Comparison of ENCODE assay signal across 22 cellular contexts in genomic region chr4:16884673-16885460, GRCh38. TPM values are rescaled to one million over a fixed set of nuclear protein-coding genes. Genes with fewer than 3 reads are reported as not detected.
DNase-seq lines count a peak whose midpoint lies in the region; TF ChIP-seq lines count a peak whose summit lies in the region.
"Had no signal": no experiment of that assay in that cellular context is flagged by ENCODE, and none has a peak within 500 bp of the region (broad histone marks: within the 10 kb centered on the region; RNA-seq: fewer than 3 reads in every experiment).

No MANE protein-coding gene starts in this region.

- H3K4me1 ChIP-seq in PC-9 (replicated peaks; ENCODE audit: insufficient read depth): no peaks in the 10 kb centered on the region
- H3K4me1 ChIP-seq in smooth muscle cell (ENCODE audit: low read depth): no peaks in the 10 kb centered on the region
- H3K4me1 ChIP-seq: Peyer's patch, tibial nerve had no signal

- H3K9me3 ChIP-seq in PC-9 (ENCODE audit: insufficient read depth, low read depth) (no peaks in the 10 kb centered on the region), smooth muscle cell (replicated peaks; ENCODE audit: low read depth) (no peaks in the 10 kb centered on the region)
- H3K9me3 ChIP-seq: Peyer's patch, tibial nerve had no signal

- no peak overlapping the region for H3K4me3 ChIP-seq in PC-9
- H3K4me3 ChIP-seq in epithelial cell of proximal tubule (ENCODE audit: low read depth, low read length): no peak overlapping the region
- no peak overlapping the region for H3K4me3 ChIP-seq in smooth muscle cell
- H3K4me3 ChIP-seq: Peyer's patch, tibial nerve had no signal

- in situ Hi-C loops in KBM-7 (cut with MboI; ENCODE audit: low pct_unique_long_range_greater_than_20kb, low sequenced_read_pairs): no loop called here

- intact Hi-C loops in PC-9 (cut with micrococcal nuclease; ENCODE audit: unreplicated experiment): no loop called here

- POLR2A ChIA-PET in PC-9 (lab: Charles Lee; ENCODE audit: unreplicated experiment): no interaction called here

- no peak overlapping the region for H3K27ac ChIP-seq in PC-9
- no peak overlapping the region for H3K27ac ChIP-seq in smooth muscle cell (ENCODE audit: low read depth)
- H3K27ac ChIP-seq: HL-60, Peyer's patch, tibial nerve had no signal

- 94% methylated on average over 8 of the region's 8 CpGs for WGBS in smooth muscle cell (ENCODE audit: low lambda C conversion rate)

- H3K9me2 ChIP-seq in PC-9 (ENCODE audit: insufficient read depth): no peaks in the 10 kb centered on the region

- BruUV-seq in PC-9 (replicated peaks; lab: Mats Ljungman, UMichigan): no TSS peak

- H3K9ac ChIP-seq in smooth muscle cell (ENCODE audit: low read depth): no peak overlapping the region

- H3K36me3 ChIP-seq in PC-9 (ENCODE audit: low read depth) (no peaks in the 10 kb centered on the region), smooth muscle cell (ENCODE audit: low read depth) (no peaks in the 10 kb centered on the region)
- H3K36me3 ChIP-seq: Peyer's patch, tibial nerve had no signal

- H3K4me2 ChIP-seq in PC-9 (no peak overlapping the region), smooth muscle cell (no peak overlapping the region)

- peak; percentile 9 for DNase-seq in NK-92 treated with Interleukin-12 subunit alpha and Interleukin-12 subunit beta, amount 100 ng/mL, for 24 hours (lab: John Stamatoyannopoulos, UW)
- no peak for DNase-seq in NK-92 (lab: John Stamatoyannopoulos, UW; ENCODE audit: unreplicated experiment)
- no peak for DNase-seq in PC-9
- DNase-seq in epithelial cell of proximal tubule (ENCODE audit: low read depth): no peak
- DNase-seq in smooth muscle cell (lab: John Stamatoyannopoulos, UW; ENCODE audit: unreplicated experiment): no peak
- no peak for DNase-seq in NCI-H1436 treated with DMSO at 0.1 percent for 48 hours (lab: John Stamatoyannopoulos, UW)
- DNase-seq in KBM-7: no peak
- DNase-seq in GDM1 (lab: John Stamatoyannopoulos, UW): no peak
- DNase-seq: ACHN; activated CD4-positive, alpha-beta T cell treated with anti-CD3 and anti-CD28 coated beads for 4 hours; activated CD8-positive, alpha-beta memory T cell treated with anti-CD3 and anti-CD28 coated beads, Interleukin-2, amount 50 U/mL, for 4 hours; activated gamma-delta T cell; cerebellar nuclear complex; effector memory CD4-positive, alpha-beta T cell; EL; H7; KG1; left cardiac atrium; NCI-H1105; Peyer's patch had no signal

- H4K20me1 ChIP-seq in PC-9 (ENCODE audit: insufficient read depth) (no peaks in the 10 kb centered on the region), smooth muscle cell (ENCODE audit: low read depth) (no peaks in the 10 kb centered on the region)

- H3K79me2 ChIP-seq in PC-9 (ENCODE audit: low read depth) (no peaks in the 10 kb centered on the region), smooth muscle cell (ENCODE audit: low read depth) (peaks cover 3% of the 10 kb centered on the region)

- H3K27me3 ChIP-seq in PC-9 (ENCODE audit: insufficient read depth, low read depth) (no peaks in the 10 kb centered on the region), smooth muscle cell (ENCODE audit: low read depth) (no peaks in the 10 kb centered on the region)
- H3K27me3 ChIP-seq: Peyer's patch, tibial nerve had no signal

- CTCF ChIA-PET in PC-9 (lab: Charles Lee): no interaction called here

- TF ChIP-seq CTCF in PC-9 (conservative IDR thresholded peaks at IDR 0.05) (0 out of 2 replicates have a peak, but pooled peaks have one; percentile 31), epithelial cell of proximal tubule (conservative IDR thresholded peaks at IDR 0.05; ENCODE audit: low read depth, low read length) (peak; percentile 26), smooth muscle cell (IDR thresholded peaks at IDR 0.05; ENCODE audit: borderline replicate concordance, insufficient read depth, poor library complexity, severe bottlenecking) (peak; percentile 8)

- no peak overlapping the region for H2AFZ ChIP-seq in PC-9
- no peak overlapping the region for H2AFZ ChIP-seq in smooth muscle cell (ENCODE audit: low read depth)

- H3F3A ChIP-seq in PC-9 (ENCODE audit: insufficient read depth, low read depth) (no peaks in the 10 kb centered on the region), smooth muscle cell (ENCODE audit: low read depth) (no peaks in the 10 kb centered on the region)

RNA-seq across cellular contexts. Expression of gene LDB2, which starts 13.6 kb away (rescaled TPM):
- total RNA-seq in PC-9 (2021): not detected in 2 replicates
- 0.75 and 1.4 TPM in 2 replicates for total RNA-seq in epithelial cell of proximal tubule
- 61.5 and 89.0 TPM in 2 replicates for total RNA-seq in smooth muscle cell
- polyA plus RNA-seq in smooth muscle cell: 20.9 and 30.6 TPM in 2 replicates

Comparison
In these comparisons a context has a peak if more than half of its experiments do, and no peak if none do; other contexts are left out.
1. RNA of gene LDB2, which starts 13.6 kb away (total RNA-seq): 61.5 to 89.0 TPM in smooth muscle cell; 0.75 to 1.4 TPM in epithelial cell of proximal tubule and not detected in PC-9; every median in the first group is over 10 times any median in the second.
2. Peak in every context shown above with its lines, with median percentiles within 50 percentile points of each other: CTCF ChIP-seq.